ENCODE assay signal across 9 cellular contexts in genomic region chr11:131694526-131695424, GRCh38.
DNase-seq lines count a peak whose midpoint lies in the region; ATAC-seq and TF ChIP-seq lines count a peak whose summit lies in the region.
"Had no signal": no experiment of that assay in that cellular context is flagged by ENCODE, and none has a peak within 500 bp of the region (broad histone marks: within the 10 kb centered on the region; RNA-seq: fewer than 3 reads in every experiment).

No MANE protein-coding gene starts in this region.

- peaks cover 5% of the 10 kb centered on the region for H3K4me1 Mint-ChIP-seq in activated CD4-positive, alpha-beta T cell treated with anti-CD3 and anti-CD28 coated beads, Interleukin-2, amount 10 ng/mL, durations not matched to agents 7 days and 5 days

- H3K27ac Mint-ChIP-seq in activated CD4-positive, alpha-beta T cell treated with anti-CD3 and anti-CD28 coated beads, Interleukin-2, amount 10 ng/mL, durations not matched to agents 7 days and 5 days, result no peak overlapping the region
- H3K27ac Mint-ChIP-seq: IgD-negative memory B cell had no signal

- no peaks in the 10 kb centered on the region for H3K36me3 ChIP-seq in lung (ENCODE audit: control insufficient read depth in 2 of 2, insufficient read depth in 2 of 2, low read length in 2 of 2)

- intact Hi-C loops in dorsolateral prefrontal cortex (cut with DNase I), result loop anchor here (5.0 to 10.0 kb wide), 5 partner anchors 53 to 1250 kb away; no protein-coding TSS in a partner anchor

- H3K27me3 ChIP-seq in dorsolateral prefrontal cortex (no peaks in the 10 kb centered on the region), lung (ENCODE audit: control insufficient read depth, insufficient read depth) (no peaks in the 10 kb centered on the region)

- H3K4me3 ChIP-seq in dorsolateral prefrontal cortex (peak overlapping the region in 41 of 59 donors; percentile 0 to 53 (median 25)), lung (no peak overlapping the region)

- no peaks in the 10 kb centered on the region for H3K9me3 Mint-ChIP-seq in activated CD4-positive, alpha-beta T cell treated with anti-CD3 and anti-CD28 coated beads, Interleukin-2, amount 10 ng/mL, durations not matched to agents 7 days and 5 days

- ATAC-seq in GM18519 (IDR thresholded peaks at IDR 0.05; ENCODE audit: low FRiP score, unreplicated experiment) (peak; percentile 66), HG02973 (IDR thresholded peaks at IDR 0.05; ENCODE audit: unreplicated experiment) (peak; percentile 92), lung (ENCODE audit: insufficient read depth, low FRiP score) (peak; percentile 93)

- peaks cover 0 to 4% of the 10 kb centered on the region in 2 donors for H3K9me3 ChIP-seq in lung (ENCODE audit: control insufficient read depth in 2 of 2, insufficient read depth in 1 of 2, low read length in 1 of 2)

- no peak overlapping the region for H3K4me3 Mint-ChIP-seq in activated CD4-positive, alpha-beta T cell treated with anti-CD3 and anti-CD28 coated beads, Interleukin-2, amount 10 ng/mL, durations not matched to agents 7 days and 5 days
- H3K4me3 Mint-ChIP-seq: IgD-negative memory B cell had no signal

- H3K4me1 ChIP-seq in lung (ENCODE audit: control insufficient read depth in 2 of 2, insufficient read depth in 2 of 2, low read length in 2 of 2), result no peaks in the 10 kb centered on the region

- DNase-seq in AG09319 (ENCODE audit: extremely low read depth, low read depth) (peak; percentile 39), NCI-H2029 (lab: John Stamatoyannopoulos, UW) (peak; percentile 63), dorsolateral prefrontal cortex (peak; percentile 73 to 93 (median 80)), lung (ENCODE audit: low spot score) (peak; percentile 86)
- peak; percentile 66 for DNase-seq in activated CD4-positive, alpha-beta T cell treated with anti-CD3 and anti-CD28 coated beads, Interleukin-2, amount 10 ng/mL, durations not matched to agents 7 days and 5 days
- DNase-seq in stimulated activated CD8-positive, alpha-beta memory T cell treated with anti-CD3 and anti-CD28 coated beads, Interleukin-15, amount 100 ng/mL, for 24 hours (ENCODE audit: low read depth), result peak; percentile 47

- peak; percentile 95 for TF ChIP-seq CTCF in AG09319 (IDR thresholded peaks at IDR 0.05; ENCODE audit: low read depth, low read length)
- peak; percentile 66 to 99 (median 97) for TF ChIP-seq CTCF in dorsolateral prefrontal cortex (IDR thresholded peaks at IDR 0.05 in 54 of 56, conservative IDR thresholded peaks at IDR 0.05 in 2 of 56; ENCODE audit: low read depth in 1 of 56, partially characterized antibody in 56 of 56)
- peak; percentile 67 for TF ChIP-seq CTCF in lung (IDR thresholded peaks at IDR 0.05; ENCODE audit: control extremely low read depth, extremely low read depth)

- POLR2A ChIA-PET in activated CD4-positive, alpha-beta T cell treated with anti-CD3 and anti-CD28 coated beads, Interleukin-2, amount 10 ng/mL, durations not matched to agents 7 days and 5 days (lab: Charles Lee), result no interaction called here

- peaks cover 6% of the 10 kb centered on the region for H3K27me3 Mint-ChIP-seq in activated CD4-positive, alpha-beta T cell treated with anti-CD3 and anti-CD28 coated beads, Interleukin-2, amount 10 ng/mL, durations not matched to agents 7 days and 5 days

- no peaks in the 10 kb centered on the region for H3K36me3 Mint-ChIP-seq in activated CD4-positive, alpha-beta T cell treated with anti-CD3 and anti-CD28 coated beads, Interleukin-2, amount 10 ng/mL, durations not matched to agents 7 days and 5 days (ENCODE audit: low read depth)
- H3K36me3 Mint-ChIP-seq: IgD-negative memory B cell had no signal

- CTCF ChIA-PET in activated CD4-positive, alpha-beta T cell treated with anti-CD3 and anti-CD28 coated beads, Interleukin-2, amount 10 ng/mL, durations not matched to agents 7 days and 5 days (lab: Charles Lee), result no interaction called here

- peak overlapping the region in 52 of 59 donors; percentile 2 to 83 (median 59) for H3K27ac ChIP-seq in dorsolateral prefrontal cortex
- no peak overlapping the region for H3K27ac ChIP-seq in lung (ENCODE audit: low read depth in 1 of 2, low read length in 1 of 2)

- WGBS in lung, 2 donors, result 22 to 25% methylated on average over 34 of the region's 34 CpGs

Comparison
In these comparisons a context has a peak if more than half of its experiments do, and no peak if none do; other contexts are left out.
1. H3K27ac ChIP-seq: peak in dorsolateral prefrontal cortex (52 of 59); none in lung (0 of 2).
2. Peak in every context shown above with its lines, with median percentiles within 50 percentile points of each other: DNase-seq, CTCF ChIP-seq and ATAC-seq.